ENCODE assay signal across 19 cellular contexts in the genomic region with DNA sequence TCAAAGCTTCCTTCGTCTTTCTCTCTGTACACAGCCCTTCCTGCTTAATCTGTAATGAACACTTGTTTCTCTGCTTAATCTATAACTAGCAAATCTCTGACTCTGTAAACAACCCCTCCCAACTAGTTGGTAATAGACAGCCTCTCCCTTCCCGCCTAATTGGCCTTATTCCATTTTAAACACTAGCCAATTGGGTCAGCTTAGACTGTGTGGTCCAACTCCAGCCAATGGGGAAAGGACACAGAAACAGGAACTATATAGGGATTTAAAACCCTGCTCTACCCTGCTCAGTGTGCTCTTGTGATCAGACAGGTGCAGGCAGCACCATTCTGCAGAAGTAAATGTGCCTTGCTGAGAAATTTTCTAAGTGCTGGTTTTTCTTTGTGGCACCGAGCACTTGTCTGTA. TPM values are rescaled to one million over a fixed set of nuclear protein-coding genes. Genes with fewer than 3 reads are reported as not detected.
DNase-seq lines count a peak whose midpoint lies in the region; ATAC-seq, FAIRE-seq and TF ChIP-seq lines count a peak whose summit lies in the region.
"Had no signal": no experiment of that assay in that cellular context is flagged by ENCODE, and none has a peak within 500 bp of the region (broad histone marks: within the 10 kb centered on the region; RNA-seq: fewer than 3 reads in every experiment).

No MANE protein-coding gene starts in this region.

- no peak for TF ChIP-seq EP300 in K562 (IDR thresholded peaks at IDR 0.05; ENCODE audit: low read length)

- H3K27ac ChIP-seq in K562 (ENCODE audit: extremely low read depth, low read depth, low read length) (no peak overlapping the region), right lobe of liver (no peak overlapping the region)
- H3K27ac ChIP-seq: C4-2B, GM23248, SJSA1 had no signal

- TF ChIP-seq POLR2A in K562 (conservative IDR thresholded peaks at IDR 0.05) (no peak), right lobe of liver (IDR thresholded peaks at IDR 0.05) (no peak)

- POLR2A ChIA-PET in K562 (lab: Yijun Ruan, JAX): no interaction called here

- H3K79me2 ChIP-seq in K562 (ENCODE audit: control insufficient read depth, insufficient read depth, low read length): peaks cover 92% of the 10 kb centered on the region

- H3K9ac ChIP-seq in K562 (ENCODE audit: insufficient read depth in 1 of 2, low read depth in 2 of 2, low read length in 2 of 2): no peak overlapping the region
- H3K9ac ChIP-seq: GM23248 had no signal

- peaks cover 32% of the 10 kb centered on the region for H3K9me3 ChIP-seq in K562 (replicated peaks; ENCODE audit: control insufficient read depth, insufficient read depth, low read depth, low read length)
- H3K9me3 ChIP-seq in right lobe of liver: peaks cover 0 to 27% (median 16%) of the 10 kb centered on the region in 4 donors

- no TSS peak for BruUV-seq in K562 (replicated peaks; lab: Mats Ljungman, UMichigan)

- H3K9me1 ChIP-seq in K562 (ENCODE audit: control insufficient read depth, insufficient read depth, low read length): no peaks in the 10 kb centered on the region

- H3K36me3 ChIP-seq in K562 (ENCODE audit: control insufficient read depth, insufficient read depth, low read length) (no peaks in the 10 kb centered on the region; the same call in 2 of the 3 replicates), right lobe of liver (no peaks in the 10 kb centered on the region)

- ATAC-seq in K562 (no peak), right lobe of liver (peak; percentile 35 to 58 (median 55)), HG02798 (IDR thresholded peaks at IDR 0.05; ENCODE audit: poor library complexity, unreplicated experiment) (no peak), HG02759 (IDR thresholded peaks at IDR 0.05; ENCODE audit: unreplicated experiment) (no peak)
- ATAC-seq: T-cell had no signal

- FAIRE-seq in K562 (lab: Jason Lieb, UNC): peak; percentile 29

- no peaks in the 10 kb centered on the region for H4K20me1 ChIP-seq in K562 (replicated peaks; ENCODE audit: control insufficient read depth, insufficient read depth, low read length)

- H2AFZ ChIP-seq in K562 (ENCODE audit: low read depth, low read length): no peak overlapping the region
- H2AFZ ChIP-seq: GM23248 had no signal

- intact Hi-C loops in K562 (cut with micrococcal nuclease): no loop called here
- intact Hi-C loops in right lobe of liver (cut with DNase I): no loop called here

- no peak overlapping the region for H3K4me3 ChIP-seq in K562
- H3K4me3 ChIP-seq in right lobe of liver: no peak overlapping the region
- H3K4me3 ChIP-seq: GM23248, SJSA1 had no signal

- WGBS in K562 (ENCODE audit: insufficient coverage, low coverage, missing lambda C conversion rate): 54% methylated on average over 3 of the region's 3 CpGs
- 48% methylated on average over 3 of the region's 3 CpGs for WGBS in right lobe of liver (ENCODE audit: insufficient coverage, low coverage, low lambda C conversion rate, missing lambda C conversion rate)

- H3K27me3 ChIP-seq in K562 (ENCODE audit: control insufficient read depth in 2 of 2, insufficient read depth in 2 of 2, low read length in 2 of 2) (no peaks in the 10 kb centered on the region), right lobe of liver (no peaks in the 10 kb centered on the region)
- H3K27me3 ChIP-seq: SJSA1 had no signal

- H3K4me1 ChIP-seq in K562 (replicated peaks in 1 of 2; ENCODE audit: control insufficient read depth in 2 of 2, insufficient read depth in 2 of 2, low read length in 2 of 2) (no peaks in the 10 kb centered on the region; a peak in 1 of 5 replicates), right lobe of liver (no peaks in the 10 kb centered on the region)
- H3K4me1 ChIP-seq: Caco-2, SJSA1 had no signal

- peak; percentile 49 for DNase-seq in DMS53 (lab: John Stamatoyannopoulos, UW)
- DNase-seq in DMS53 treated with DMSO at 0.1 percent for 48 hours (lab: John Stamatoyannopoulos, UW; ENCODE audit: unreplicated experiment): no peak
- peak; percentile 25 for DNase-seq in OCI-M1 (lab: John Stamatoyannopoulos, UW)
- DNase-seq in K562 (ENCODE audit: extremely low read depth in 1 of 4, low spot score in 3 of 4): no peak
- DNase-seq in right lobe of liver: no peak
- no peak for DNase-seq in AG08395 (ENCODE audit: low spot score)
- DNase-seq: 8988T, Caco-2, DND-41, GDM1, GM23248, NCI-H1694, NCI-H2171, NCI-H510A treated with DMSO at 0.1 percent for 48 hours, T-cell had no signal

- no peak for TF ChIP-seq RAD21 in K562 (CRISPR knock-in tag; conservative IDR thresholded peaks at IDR 0.05 in 1 of 2, IDR thresholded peaks at IDR 0.05 in 1 of 2)

- TF ChIP-seq CTCF in K562 (IDR thresholded peaks at IDR 0.05 in 2 of 3, conservative IDR thresholded peaks at IDR 0.05 in 1 of 3; ENCODE audit: insufficient read depth in 2 of 3, low read depth in 1 of 3, low read length in 3 of 3): no peak
- TF ChIP-seq CTCF in right lobe of liver (IDR thresholded peaks at IDR 0.05): no peak

- CTCF ChIA-PET in K562 (lab: Yijun Ruan, JAX; ENCODE audit: low intra/inter-chr PET ratio): no interaction called here

- H3K4me2 ChIP-seq in K562 (ENCODE audit: insufficient read depth, low read length): no peak overlapping the region

- in situ Hi-C loops in K562 (cut with MboI): no loop called here

TF ChIP-seq in K562, 482 proteins besides CTCF, POLR2A, EP300 and RAD21 (continues in another document):
- TF ChIP-seq CREB5 (CRISPR knock-in tag; IDR thresholded peaks at IDR 0.05) (no peak), FOXA3 (CRISPR knock-in tag; conservative IDR thresholded peaks at IDR 0.05 in 1 of 2, IDR thresholded peaks at IDR 0.05 in 1 of 2) (peak; percentile 60 to 95), MXI1 (IDR thresholded peaks at IDR 0.05; ENCODE audit: low read depth, low read length) (no peak), NCOR1 (IDR thresholded peaks at IDR 0.05) (peak; percentile 34; the same call in 1 of the 2 replicates), TAL1 (IDR thresholded peaks at IDR 0.05) (peak; percentile 63)

RNA-seq across cellular contexts. Expression of gene CHD6, which starts 18.5 kb away (rescaled TPM):
- total RNA-seq in K562 (2011; cell fraction: chromatin; rRNA removed; ENCODE audit: low replicate concordance): 59.5 and 192 TPM in 2 replicates
- total RNA-seq in K562 (2011; cell fraction: nucleolus; rRNA removed): 37.7 and 41.8 TPM in 2 replicates
- total RNA-seq in K562 (2011; cell fraction: nucleoplasm; rRNA removed): 62.7 and 85.0 TPM in 2 replicates
- total RNA-seq in K562 (2014; rRNA removed): 12.8 and 13.3 TPM in 2 replicates
- total RNA-seq in K562 (2014; rRNA removed; fragmentation: Illumina TruSeq; extraction: Trizol): 24.2 and 31.3 TPM in 2 replicates
- 18.9 and 21.6 TPM in 2 replicates for total RNA-seq in K562 (2015; rRNA removed; fragmentation: Illumina TruSeq; extraction: Trizol)
- total RNA-seq in K562 (2021): 19.8 and 22.5 TPM in 2 replicates
- polyA plus RNA-seq in K562 (2011; rRNA removed): 15.0 and 16.4 TPM in 2 replicates
- polyA plus RNA-seq in K562 (2011; cell fraction: cytosol; rRNA removed): 4.9 and 9.2 TPM in 2 replicates
- polyA plus RNA-seq in K562 (2011; cell fraction: nucleus; rRNA removed): 81.7 and 82.2 TPM in 2 replicates
- polyA plus RNA-seq in K562 (2012): 7.4 and 11.0 TPM in 2 replicates
- polyA plus RNA-seq in K562 (2014; fragmentation: Illumina TruSeq; extraction: Trizol): 10.8 and 11.4 TPM in 2 replicates
- 10 to 100 TPM in 1 of 2 experiments, 1 to 10 TPM in 1; 3.9 to 10.9 TPM for polyA plus RNA-seq in K562 (2014; fragmentation: Nextera tagmentation; extraction: Ambion mirVana)
- polyA plus RNA-seq in K562 (2014; rRNA removed): 8.5 and 9.0 TPM in 2 replicates
- 61.9 and 104 TPM in 2 replicates for polyA minus RNA-seq in K562 (2011; rRNA and poly(A)+ RNA removed)
- polyA minus RNA-seq in K562 (2011; cell fraction: cytosol; rRNA and poly(A)+ RNA removed): 13.1 and 16.2 TPM in 2 replicates
- polyA minus RNA-seq in K562 (2011; cell fraction: nucleus; rRNA and poly(A)+ RNA removed): 78.5 and 164 TPM in 2 replicates
- 10 to 100 TPM in 5 of 6 experiments, 1 to 10 TPM in 1; 9.3 to 24.1 (median 16.6) TPM for total RNA-seq in right lobe of liver

Comparison
In these comparisons a context has a peak if more than half of its experiments do, and no peak if none do; other contexts are left out.
1. DNase-seq: peak in DMS53 (single experiment) and OCI-M1 (single experiment); none in DMS53 treated with DMSO at 0.1 percent for 48 hours (single experiment), K562 (0 of 4), right lobe of liver (0 of 3) and AG08395 (single experiment).
2. ATAC-seq: peak in right lobe of liver (4 of 4); none in K562 (single experiment), HG02798 (single experiment) and HG02759 (single experiment).